Comparison of ENCODE assay signal across 22 cellular contexts in genomic region chr2:143545059-143545458, GRCh38.
DNase-seq lines count a peak whose midpoint lies in the region; TF ChIP-seq lines count a peak whose summit lies in the region.
"Had no signal": no experiment of that assay in that cellular context is flagged by ENCODE, and none has a peak within 500 bp of the region (broad histone marks: within the 10 kb centered on the region; RNA-seq: fewer than 3 reads in every experiment).

No MANE protein-coding gene starts in this region.

- peaks cover 24% of the 10 kb centered on the region for H3K4me1 ChIP-seq in CD4-positive, alpha-beta memory T cell (ENCODE audit: insufficient read depth, low read length)
- H3K4me1 ChIP-seq: gastrocnemius medialis, HAP-1 had no signal

- H3K4me3 ChIP-seq in CD4-positive, alpha-beta memory T cell (ENCODE audit: low read length in 2 of 2), result no peak overlapping the region
- H3K4me3 ChIP-seq: gastrocnemius medialis, HAP-1 had no signal

- H3K9me3 ChIP-seq in CD4-positive, alpha-beta memory T cell (ENCODE audit: control insufficient read depth in 1 of 2, low read length in 2 of 2), result no peaks in the 10 kb centered on the region
- H3K9me3 ChIP-seq: gastrocnemius medialis, HAP-1 had no signal

- H3K4me3 Mint-ChIP-seq in CD4-positive, alpha-beta memory T cell, result peak overlapping the region in 5 of 8 donors; percentile 7 to 64 (median 49)
- peak overlapping the region in 1 of 3 experiments; percentile 24 for H3K4me3 Mint-ChIP-seq in nephron
- no peak overlapping the region for H3K4me3 Mint-ChIP-seq in glutamatergic neuron (ENCODE audit: unreplicated experiment)
- H3K4me3 Mint-ChIP-seq: activated naive CD4-positive, alpha-beta T cell treated with anti-CD3 and anti-CD28 coated beads for 36 hours; T-helper 1 cell treated with Interleukin-12 subunit alpha and Interleukin-12 subunit beta and Interleukin-4 antibody, amounts not matched to agents 30 μg/mL and 1 μg/mL, for 36 hours had no signal

- CTCF ChIA-PET in CD4-positive, alpha-beta memory T cell (lab: Charles Lee; ENCODE audit: partially characterized antibody), result no interaction called here

- peaks cover 38 to 62% (median 52%) of the 10 kb centered on the region in 4 donors for H3K4me1 Mint-ChIP-seq in CD4-positive, alpha-beta memory T cell
- H3K4me1 Mint-ChIP-seq in nephron, result peaks cover 14% of the 10 kb centered on the region
- H3K4me1 Mint-ChIP-seq in glutamatergic neuron (ENCODE audit: low read depth, unreplicated experiment), result no peaks in the 10 kb centered on the region

- peak overlapping the region; percentile 3 to 54 (median 32) for H3K27ac Mint-ChIP-seq in CD4-positive, alpha-beta memory T cell
- peak overlapping the region; percentile 65 to 83 (median 74) for H3K27ac Mint-ChIP-seq in nephron
- no peak overlapping the region for H3K27ac Mint-ChIP-seq in glutamatergic neuron (ENCODE audit: unreplicated experiment)
- H3K27ac Mint-ChIP-seq: activated naive CD4-positive, alpha-beta T cell treated with anti-CD3 and anti-CD28 coated beads for 36 hours; T-helper 1 cell treated with Interleukin-12 subunit alpha and Interleukin-12 subunit beta and Interleukin-4 antibody, amounts not matched to agents 30 μg/mL and 1 μg/mL, for 36 hours had no signal

- H3K27ac ChIP-seq in CD4-positive, alpha-beta memory T cell (ENCODE audit: low read depth, low read length), result no peak overlapping the region
- H3K27ac ChIP-seq: brain microvascular endothelial cell, gastrocnemius medialis, WERI-Rb-1 had no signal

- H3K9me3 Mint-ChIP-seq in CD4-positive, alpha-beta memory T cell, result peaks cover 0 to 4% (median 0%) of the 10 kb centered on the region in 8 donors
- H3K9me3 Mint-ChIP-seq in nephron (peaks cover 22% of the 10 kb centered on the region), glutamatergic neuron (ENCODE audit: unreplicated experiment) (no peaks in the 10 kb centered on the region)

- POLR2A ChIA-PET in CD4-positive, alpha-beta memory T cell (lab: Charles Lee; ENCODE audit: partially characterized antibody), result no interaction called here

- TF ChIP-seq CTCF in nephron (IDR thresholded peaks at IDR 0.05; ENCODE audit: unreplicated experiment in 3 of 3), result no peak
- TF ChIP-seq CTCF in glutamatergic neuron (IDR thresholded peaks at IDR 0.05; ENCODE audit: partially characterized antibody, unreplicated experiment), result no peak

- H3K27me3 ChIP-seq in CD4-positive, alpha-beta memory T cell (ENCODE audit: insufficient read depth, low read length), result no peaks in the 10 kb centered on the region
- H3K27me3 ChIP-seq: brain microvascular endothelial cell, gastrocnemius medialis had no signal

- H3K36me3 ChIP-seq in CD4-positive, alpha-beta memory T cell (ENCODE audit: insufficient read depth, low read length), result no peaks in the 10 kb centered on the region
- H3K36me3 ChIP-seq: brain microvascular endothelial cell, gastrocnemius medialis, HAP-1, WERI-Rb-1 had no signal

- peaks cover 39 to 51% of the 10 kb centered on the region in 2 donors for H3K36me3 Mint-ChIP-seq in CD4-positive, alpha-beta memory T cell
- H3K36me3 Mint-ChIP-seq in nephron (ENCODE audit: low read depth) (no peaks in the 10 kb centered on the region), glutamatergic neuron (ENCODE audit: unreplicated experiment) (peaks cover 3% of the 10 kb centered on the region)

- no peaks in the 10 kb centered on the region for H3K27me3 Mint-ChIP-seq in CD4-positive, alpha-beta memory T cell
- H3K27me3 Mint-ChIP-seq in nephron (ENCODE audit: low read depth), result peaks cover 5% of the 10 kb centered on the region
- H3K27me3 Mint-ChIP-seq in glutamatergic neuron (ENCODE audit: unreplicated experiment), result peaks cover 2% of the 10 kb centered on the region

- intact Hi-C loops in CD4-positive, alpha-beta memory T cell (cut with micrococcal nuclease), result no loop called here

- peak in 4 of 5 donors; percentile 12 to 31 (median 27) for DNase-seq in CD4-positive, alpha-beta memory T cell
- DNase-seq in EH (ENCODE audit: low read depth) (peak; percentile 12), glutamatergic neuron (no peak), SHP77 (lab: John Stamatoyannopoulos, UW) (no peak), HuH-7.5 (ENCODE audit: low spot score) (no peak)
- peak; percentile 15 for DNase-seq in central memory CD4-positive, alpha-beta T cell
- DNase-seq: activated naive CD4-positive, alpha-beta T cell treated with anti-CD3 and anti-CD28 coated beads for 36 hours; AML-193; brain microvascular endothelial cell; dermis blood vessel endothelial cell; gastrocnemius medialis; GDM1; Karpas-422; left ventricle myocardium superior; NCI-H1092 treated with DMSO at 0.1 percent for 48 hours; NCI-H2081 treated with DMSO at 0.1 percent for 48 hours; NCI-H510A treated with DMSO at 0.1 percent for 48 hours; posterior cingulate gyrus; WERI-Rb-1 had no signal

Comparison
In these comparisons a context has a peak if more than half of its experiments do, and no peak if none do; other contexts are left out.
1. DNase-seq: peak in CD4-positive, alpha-beta memory T cell (4 of 5), EH (single experiment) and central memory CD4-positive, alpha-beta T cell (single experiment); none in glutamatergic neuron (single experiment), SHP77 (0 of 2) and HuH-7.5 (single experiment).